7 cellular contexts compared by ENCODE assay signal in the genomic region with DNA sequence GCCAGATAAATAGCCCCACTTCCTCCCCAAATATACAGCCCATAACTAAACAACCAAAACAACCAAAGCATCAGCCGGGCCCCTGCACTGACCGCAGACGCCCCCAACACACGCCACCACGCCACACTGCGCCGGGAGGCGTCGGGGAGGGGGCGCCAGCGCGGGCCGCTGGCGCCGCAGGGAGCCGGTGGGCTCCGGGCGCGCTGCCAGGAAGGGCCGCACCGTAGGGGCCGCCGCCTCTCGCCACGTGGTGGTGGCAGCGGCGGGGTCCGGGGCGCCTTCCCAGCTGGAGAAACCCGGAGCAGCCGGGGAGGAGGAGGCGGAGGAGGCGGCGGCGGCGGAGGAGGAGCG. TPM values are rescaled to one million over a fixed set of nuclear protein-coding genes. Genes with fewer than 3 reads are reported as not detected.
A peak's percentile ranks its signal among the peaks of the same experiment; 100 is the strongest.
DNase-seq lines count a peak whose midpoint lies in the region; ATAC-seq and TF ChIP-seq lines count a peak whose summit lies in the region.

No MANE protein-coding gene starts in this region.

- H3K4me3 ChIP-seq in SK-N-MC (peak overlapping the region; percentile 79), fibroblast of mammary gland (ENCODE audit: control insufficient read depth, low read depth, low read length) (peak overlapping the region; percentile 51), rectal smooth muscle tissue (ENCODE audit: low read length) (peak overlapping the region; percentile 53)

- DNase-seq in HFFc6 (no peak), SK-N-MC (ENCODE audit: low read depth, low spot score) (no peak), fibroblast of mammary gland (ENCODE audit: low read depth) (no peak), H4 (ENCODE audit: low spot score) (no peak), pons (ENCODE audit: low spot score) (no peak), foreskin keratinocyte (no peak)

- H3K27me3 Mint-ChIP-seq in HFFc6 (ENCODE audit: insufficient read depth), result peaks cover 6% of the 10 kb centered on the region

- no peaks in the 10 kb centered on the region for H3K9me3 ChIP-seq in SK-N-MC (ENCODE audit: low read depth, low read length)

- H3K4me3 Mint-ChIP-seq in HFFc6, result peak overlapping the region; percentile 85

- ATAC-seq in foreskin keratinocyte, result no peak

- no peaks in the 10 kb centered on the region for H3K36me3 Mint-ChIP-seq in HFFc6 (ENCODE audit: low read depth)

- peaks cover 25% of the 10 kb centered on the region for H3K4me1 Mint-ChIP-seq in HFFc6 (ENCODE audit: low read depth)

- no peaks in the 10 kb centered on the region for H3K9me3 Mint-ChIP-seq in HFFc6

- TF ChIP-seq CTCF in HFFc6 (IDR thresholded peaks at IDR 0.05) (no peak), fibroblast of mammary gland (conservative IDR thresholded peaks at IDR 0.05; ENCODE audit: control insufficient read depth, insufficient read depth, low read depth, low read length) (no peak), foreskin keratinocyte (conservative IDR thresholded peaks at IDR 0.05) (no peak)

- no peaks in the 10 kb centered on the region for H3K36me3 ChIP-seq in SK-N-MC (ENCODE audit: insufficient read depth, low read length)
- peaks cover 5% of the 10 kb centered on the region for H3K36me3 ChIP-seq in rectal smooth muscle tissue (ENCODE audit: control insufficient read depth, insufficient read depth, low read length)

- H3K27ac ChIP-seq in SK-N-MC (peak overlapping the region; percentile 82), rectal smooth muscle tissue (ENCODE audit: low read depth, low read length) (no peak overlapping the region), foreskin keratinocyte (no peak overlapping the region)

- H3K27me3 ChIP-seq in rectal smooth muscle tissue (ENCODE audit: control insufficient read depth, insufficient read depth, low read length), result no peaks in the 10 kb centered on the region
- H3K27me3 ChIP-seq in foreskin keratinocyte, result no peaks in the 10 kb centered on the region

- H3K4me1 ChIP-seq in rectal smooth muscle tissue (ENCODE audit: control insufficient read depth, insufficient read depth, low read length), result peaks cover 4% of the 10 kb centered on the region
- H3K4me1 ChIP-seq in foreskin keratinocyte, result no peaks in the 10 kb centered on the region

- H3K9ac ChIP-seq in SK-N-MC (ENCODE audit: insufficient read length) (peak overlapping the region; percentile 48), rectal smooth muscle tissue (ENCODE audit: low read length) (no peak overlapping the region)

- peak overlapping the region; percentile 57 for H3K27ac Mint-ChIP-seq in HFFc6

RNA-seq across cellular contexts. Expression of gene TBKBP1, which starts 0.3 kb away (rescaled TPM):
- 1 to 10 TPM; 6.6 to 8.3 (median 7.7) TPM for total RNA-seq in HFFc6 (2021; fragmentation: NEBNext Ultra II Directional; extraction: Animal tissue kit (Norgen Biotek cat#: 25700))
- total RNA-seq in H4 (2014; rRNA removed; shearing (Covaris generic)), result 7.8 and 13.7 TPM in 2 replicates
- 7.3 and 8.7 TPM in 2 replicates for total RNA-seq in foreskin keratinocyte
- polyA plus RNA-seq in foreskin keratinocyte, result 6.2 and 6.9 TPM in 2 replicates

RNA-seq across cellular contexts. Expression of gene TBX21, which starts 39.4 kb away (rescaled TPM):
- total RNA-seq in HFFc6 (2021; fragmentation: NEBNext Ultra II Directional; extraction: Animal tissue kit (Norgen Biotek cat#: 25700)), result not detected
- total RNA-seq in H4 (2014; rRNA removed; shearing (Covaris generic)), result 0.10 TPM in 1 of 2 replicates, not detected in the other
- total RNA-seq in foreskin keratinocyte, result not detected in 2 replicates
- polyA plus RNA-seq in foreskin keratinocyte, result not detected in 2 replicates

RNA-seq across cellular contexts. Expression of gene KPNB1, which starts 43.9 kb away (rescaled TPM):
- 100 to 1,000 TPM; 439 to 580 (median 549) TPM for total RNA-seq in HFFc6 (2021; fragmentation: NEBNext Ultra II Directional; extraction: Animal tissue kit (Norgen Biotek cat#: 25700))
- 381 and 436 TPM in 2 replicates for total RNA-seq in H4 (2014; rRNA removed; shearing (Covaris generic))
- total RNA-seq in foreskin keratinocyte, result 313 and 344 TPM in 2 replicates
- polyA plus RNA-seq in foreskin keratinocyte, result 75.6 and 107 TPM in 2 replicates
